ENCODE assay signal across 1 cellular context in the genomic region with DNA sequence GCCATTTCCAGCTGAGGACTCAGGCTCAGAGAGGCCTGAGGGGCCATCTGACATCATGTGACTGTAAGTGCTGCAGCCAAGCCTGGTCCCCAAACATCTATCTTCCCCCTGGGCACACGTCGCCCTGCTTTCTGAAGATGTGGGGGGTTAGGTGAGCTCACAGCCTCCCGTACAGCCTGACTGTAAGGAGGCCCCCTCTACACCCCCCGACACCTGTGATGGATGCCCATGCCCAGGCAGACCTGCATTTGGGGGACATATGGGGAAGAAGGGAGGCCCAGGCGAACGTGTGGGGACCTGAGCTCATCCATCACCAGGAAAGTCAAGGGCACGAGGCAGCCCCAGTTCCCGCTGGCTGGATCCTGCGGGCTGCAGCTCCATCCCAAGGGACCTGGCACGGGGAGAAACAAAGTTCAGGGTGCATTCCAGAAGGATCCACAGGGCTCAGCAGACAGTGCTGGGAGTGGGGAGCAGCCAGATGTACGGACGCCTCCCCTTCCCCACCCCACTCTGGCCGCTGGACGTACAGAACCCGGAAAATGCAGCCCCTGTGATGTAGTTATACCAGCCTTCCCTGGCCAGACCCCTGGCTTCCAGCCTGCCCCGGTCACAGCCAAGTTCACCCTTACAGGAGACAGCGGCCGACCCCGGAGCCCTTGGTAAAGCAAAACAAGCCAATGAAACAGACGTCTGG.
TF ChIP-seq lines count a peak whose summit lies in the region.

No MANE protein-coding gene starts in this region.

TF ChIP-seq in HepG2, 621 proteins besides CTCF, POLR2A, EP300 and RAD21 (continued from another document):
- TF ChIP-seq, protein P1, sequence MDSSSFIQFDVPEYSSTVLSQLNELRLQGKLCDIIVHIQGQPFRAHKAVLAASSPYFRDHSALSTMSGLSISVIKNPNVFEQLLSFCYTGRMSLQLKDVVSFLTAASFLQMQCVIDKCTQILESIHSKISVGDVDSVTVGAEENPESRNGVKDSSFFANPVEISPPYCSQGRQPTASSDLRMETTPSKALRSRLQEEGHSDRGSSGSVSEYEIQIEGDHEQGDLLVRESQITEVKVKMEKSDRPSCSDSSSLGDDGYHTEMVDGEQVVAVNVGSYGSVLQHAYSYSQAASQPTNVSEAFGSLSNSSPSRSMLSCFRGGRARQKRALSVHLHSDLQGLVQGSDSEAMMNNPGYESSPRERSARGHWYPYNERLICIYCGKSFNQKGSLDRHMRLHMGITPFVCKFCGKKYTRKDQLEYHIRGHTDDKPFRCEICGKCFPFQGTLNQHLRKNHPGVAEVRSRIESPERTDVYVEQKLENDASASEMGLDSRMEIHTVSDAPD (CRISPR knock-in tag; IDR thresholded peaks at IDR 0.05) = no peak
- TF ChIP-seq SAP130 (CRISPR knock-in tag; IDR thresholded peaks at IDR 0.05; ENCODE audit: low read depth) (no peak), ZFY (CRISPR knock-in tag; IDR thresholded peaks at IDR 0.05) (no peak)
